ENCODE assay signal across 6 cellular contexts in genomic region chr17:39652635-39653315, GRCh38. TPM values are rescaled to one million over a fixed set of nuclear protein-coding genes. Genes with fewer than 3 reads are reported as not detected.
DNase-seq lines count a peak whose midpoint lies in the region; ATAC-seq and TF ChIP-seq lines count a peak whose summit lies in the region.

No MANE protein-coding gene starts in this region.

- no peaks in the 10 kb centered on the region for H3K27me3 Mint-ChIP-seq in central memory CD8-positive, alpha-beta T cell
- H3K27me3 Mint-ChIP-seq in nephron progenitor cell (ENCODE audit: low read depth, poor library complexity): peaks cover 7% of the 10 kb centered on the region

- H3K4me1 Mint-ChIP-seq in central memory CD8-positive, alpha-beta T cell: peaks cover 39% of the 10 kb centered on the region
- peaks cover 77% of the 10 kb centered on the region for H3K4me1 Mint-ChIP-seq in nephron progenitor cell

- ATAC-seq in central memory CD8-positive, alpha-beta T cell (replicated peaks; ENCODE audit: extremely low read depth, poor library complexity, severe bottlenecking): no peak

- no peak for TF ChIP-seq CTCF in nephron progenitor cell (IDR thresholded peaks at IDR 0.05)
- no peak for TF ChIP-seq CTCF in ascending aorta (IDR thresholded peaks at IDR 0.05)

- no peak overlapping the region for H3K4me3 Mint-ChIP-seq in central memory CD8-positive, alpha-beta T cell
- H3K4me3 Mint-ChIP-seq in nephron progenitor cell: peak overlapping the region; percentile 59

- peaks cover 19% of the 10 kb centered on the region for H3K36me3 Mint-ChIP-seq in central memory CD8-positive, alpha-beta T cell (ENCODE audit: insufficient read depth)
- H3K36me3 Mint-ChIP-seq in nephron progenitor cell (ENCODE audit: low read depth): peaks cover 8% of the 10 kb centered on the region

- H3K27ac Mint-ChIP-seq in central memory CD8-positive, alpha-beta T cell (ENCODE audit: low read depth): peak overlapping the region; percentile 80
- peak overlapping the region; percentile 96 for H3K27ac Mint-ChIP-seq in nephron progenitor cell

- no peaks in the 10 kb centered on the region for H3K27me3 ChIP-seq in H7 (ENCODE audit: control insufficient read depth, insufficient read depth, low read length)
- no peaks in the 10 kb centered on the region for H3K27me3 ChIP-seq in ascending aorta

- H3K36me3 ChIP-seq in H7 (replicated peaks; ENCODE audit: control insufficient read depth, insufficient read depth, low read length) (peaks cover 1% of the 10 kb centered on the region), ascending aorta (peaks cover 7 to 13% of the 10 kb centered on the region in 2 donors)

- intact Hi-C loops in ascending aorta (cut with DNase I): no loop called here

- H3K9me3 ChIP-seq in ascending aorta: no peaks in the 10 kb centered on the region

- H3K4me1 ChIP-seq in ascending aorta: no peaks in the 10 kb centered on the region

- no peaks in the 10 kb centered on the region for H3K9me3 Mint-ChIP-seq in central memory CD8-positive, alpha-beta T cell
- no peaks in the 10 kb centered on the region for H3K9me3 Mint-ChIP-seq in nephron progenitor cell

- no peak overlapping the region for H3K27ac ChIP-seq in ascending aorta

- no peak overlapping the region for H3K4me3 ChIP-seq in H7 (ENCODE audit: insufficient read depth, low read depth, low read length)
- H3K4me3 ChIP-seq in ascending aorta: no peak overlapping the region

- DNase-seq in H7 (peak; percentile 91), nephron progenitor cell (no peak), ascending aorta (ENCODE audit: low spot score in 2 of 2) (no peak), NCI-H510A treated with DMSO at 0.1 percent for 48 hours (lab: John Stamatoyannopoulos, UW) (no peak)
- no peak for DNase-seq in central memory CD8-positive, alpha-beta T cell (ENCODE audit: low spot score in 2 of 2)
- DNase-seq in stimulated activated CD4-positive, alpha-beta T cell treated with anti-CD3 and anti-CD28 coated beads, Interleukin-4, amount 100 ng/mL, for 24 hours: no peak

RNA-seq across cellular contexts. Expression of gene TCAP, which starts 12.4 kb away (rescaled TPM):
- 0.69 and 2.7 TPM in 2 replicates for total RNA-seq in H7 (2014; rRNA removed; shearing (Covaris generic))
- total RNA-seq in ascending aorta: not detected

RNA-seq across cellular contexts. Expression of gene PNMT, which starts 15.5 kb away (rescaled TPM):
- 2.4 and 4.0 TPM in 2 replicates for total RNA-seq in H7 (2014; rRNA removed; shearing (Covaris generic))
- 5.1 TPM for total RNA-seq in ascending aorta

RNA-seq across cellular contexts. Expression of gene STARD3, which starts 15.8 kb away (rescaled TPM):
- total RNA-seq in H7 (2014; rRNA removed; shearing (Covaris generic)): 55.6 and 66.3 TPM in 2 replicates
- 87.6 TPM for total RNA-seq in ascending aorta

RNA-seq across cellular contexts. Expression of gene PPP1R1B, which starts 26.0 kb away (rescaled TPM):
- 8.3 and 11.8 TPM in 2 replicates for total RNA-seq in H7 (2014; rRNA removed; shearing (Covaris generic))
- total RNA-seq in ascending aorta: 2.4 TPM

RNA-seq across cellular contexts. Expression of gene PGAP3, which starts 35.1 kb away (rescaled TPM):
- total RNA-seq in H7 (2014; rRNA removed; shearing (Covaris generic)): 15.9 and 17.6 TPM in 2 replicates
- 29.5 TPM for total RNA-seq in ascending aorta
